In genomic region chr14:54652890-54653201, GRCh38 we compare ENCODE assay signal across 10 cellular contexts.
DNase-seq lines count a peak whose midpoint lies in the region; ATAC-seq and TF ChIP-seq lines count a peak whose summit lies in the region.
"Had no signal": no experiment of that assay in that cellular context is flagged by ENCODE, and none has a peak within 500 bp of the region (broad histone marks: within the 10 kb centered on the region; RNA-seq: fewer than 3 reads in every experiment).

No MANE protein-coding gene starts in this region.

- H3K27me3 ChIP-seq in colonic mucosa, result no peaks in the 10 kb centered on the region
- H3K27me3 ChIP-seq in right lobe of liver, result no peaks in the 10 kb centered on the region
- H3K27me3 ChIP-seq in subcutaneous abdominal adipose tissue (ENCODE audit: control insufficient read depth in 5 of 5, insufficient read depth in 4 of 5, low read length in 5 of 5), result no peaks in the 10 kb centered on the region

- H3K4me3 ChIP-seq in colonic mucosa, result no peak overlapping the region
- H3K4me3 ChIP-seq in right lobe of liver, result no peak overlapping the region
- peak overlapping the region; percentile 50 to 59 (median 56) for H3K4me3 ChIP-seq in subcutaneous abdominal adipose tissue (ENCODE audit: low read depth in 1 of 5, low read length in 5 of 5)

- no peak overlapping the region for H3K27ac Mint-ChIP-seq in effector memory CD8-positive, alpha-beta T cell
- H3K27ac Mint-ChIP-seq: activated CD4-positive, alpha-beta T cell treated with anti-CD3 and anti-CD28 coated beads, Interleukin-2, amount 10 ng/mL, durations not matched to agents 7 days and 5 days had no signal

- TF ChIP-seq POLR2A in right lobe of liver (IDR thresholded peaks at IDR 0.05), result no peak

- no peaks in the 10 kb centered on the region for H3K36me3 Mint-ChIP-seq in effector memory CD8-positive, alpha-beta T cell (ENCODE audit: insufficient read depth)

- TF ChIP-seq CTCF in colonic mucosa (IDR thresholded peaks at IDR 0.05), result no peak
- TF ChIP-seq CTCF in right lobe of liver (IDR thresholded peaks at IDR 0.05), result no peak

- no peaks in the 10 kb centered on the region for H3K4me1 Mint-ChIP-seq in effector memory CD8-positive, alpha-beta T cell (ENCODE audit: low read depth in 2 of 2)
- H3K4me1 Mint-ChIP-seq: activated CD4-positive, alpha-beta T cell treated with anti-CD3 and anti-CD28 coated beads, Interleukin-2, amount 10 ng/mL, durations not matched to agents 7 days and 5 days; central memory CD8-positive, alpha-beta T cell had no signal

- ATAC-seq in right lobe of liver (no peak), HG02678 (IDR thresholded peaks at IDR 0.05; ENCODE audit: unreplicated experiment) (no peak)
- ATAC-seq in effector memory CD8-positive, alpha-beta T cell (replicated peaks), result no peak

- H3K9ac ChIP-seq in colonic mucosa (ENCODE audit: low read depth in 2 of 2, low read length in 2 of 2) (no peak overlapping the region), subcutaneous abdominal adipose tissue (ENCODE audit: low read length in 5 of 5) (peak overlapping the region; percentile 65 to 92 (median 81))

- 84% methylated on average over 5 of the region's 6 CpGs for WGBS in right lobe of liver (ENCODE audit: insufficient coverage, low coverage, low lambda C conversion rate, missing lambda C conversion rate)

- H3K4me1 ChIP-seq in colonic mucosa, result no peaks in the 10 kb centered on the region
- H3K4me1 ChIP-seq in right lobe of liver, result peaks cover 0 to 16% (median 0%) of the 10 kb centered on the region in 4 donors
- H3K4me1 ChIP-seq in subcutaneous abdominal adipose tissue (ENCODE audit: control insufficient read depth in 5 of 5, insufficient read depth in 5 of 5, low read length in 5 of 5), result peaks cover 13 to 67% (median 56%) of the 10 kb centered on the region in 5 donors

- intact Hi-C loops in colonic mucosa (cut with DNase I), result no loop called here
- intact Hi-C loops in right lobe of liver (cut with DNase I), result no loop called here

- peaks cover 40 to 68% of the 10 kb centered on the region in 2 donors for H3K27me3 Mint-ChIP-seq in effector memory CD8-positive, alpha-beta T cell

- H3K27ac ChIP-seq in colonic mucosa (peak overlapping the region; percentile 15), right lobe of liver (peak overlapping the region; percentile 58 to 63 (median 60)), subcutaneous abdominal adipose tissue (ENCODE audit: low read depth, low read length) (peak overlapping the region; percentile 99)

- no peaks in the 10 kb centered on the region for H3K9me3 Mint-ChIP-seq in effector memory CD8-positive, alpha-beta T cell
- H3K9me3 Mint-ChIP-seq: activated CD4-positive, alpha-beta T cell treated with anti-CD3 and anti-CD28 coated beads, Interleukin-2, amount 10 ng/mL, durations not matched to agents 7 days and 5 days; central memory CD8-positive, alpha-beta T cell had no signal

- H3K4me3 Mint-ChIP-seq in effector memory CD8-positive, alpha-beta T cell, result no peak overlapping the region
- H3K4me3 Mint-ChIP-seq: activated CD4-positive, alpha-beta T cell treated with anti-CD3 and anti-CD28 coated beads, Interleukin-2, amount 10 ng/mL, durations not matched to agents 7 days and 5 days; central memory CD8-positive, alpha-beta T cell had no signal

- DNase-seq in HT1080 (ENCODE audit: low read depth) (peak; percentile 39), colonic mucosa (no peak), right lobe of liver (no peak), glomerular visceral epithelial cell (ENCODE audit: extremely low spot score) (no peak), NCI-H82 treated with DMSO at 0.1 percent for 48 hours (lab: John Stamatoyannopoulos, UW; ENCODE audit: unreplicated experiment) (no peak)
- DNase-seq in effector memory CD8-positive, alpha-beta T cell, result no peak
- DNase-seq: activated CD4-positive, alpha-beta T cell treated with anti-CD3 and anti-CD28 coated beads, Interleukin-2, amount 10 ng/mL, durations not matched to agents 7 days and 5 days had no signal

- no peaks in the 10 kb centered on the region for H3K36me3 ChIP-seq in colonic mucosa
- no peaks in the 10 kb centered on the region for H3K36me3 ChIP-seq in right lobe of liver
- H3K36me3 ChIP-seq in subcutaneous abdominal adipose tissue (ENCODE audit: control insufficient read depth in 5 of 5, insufficient read depth in 5 of 5, low read length in 5 of 5), result no peaks in the 10 kb centered on the region

- H3K9me3 ChIP-seq in colonic mucosa (no peaks in the 10 kb centered on the region), right lobe of liver (no peaks in the 10 kb centered on the region), subcutaneous abdominal adipose tissue (ENCODE audit: control insufficient read depth in 5 of 5, low read length in 5 of 5) (no peaks in the 10 kb centered on the region)

Comparison
In these comparisons a context has a peak if more than half of its experiments do, and no peak if none do; other contexts are left out.
1. H3K27ac ChIP-seq: peak in every context shown above with its lines; median percentile 99 in subcutaneous abdominal adipose tissue; 60 in right lobe of liver; 15 in colonic mucosa.
2. H3K4me3 ChIP-seq: peak in subcutaneous abdominal adipose tissue (5 of 5); none in colonic mucosa (single experiment) and right lobe of liver (0 of 3).
3. H3K9ac ChIP-seq: peak in subcutaneous abdominal adipose tissue (5 of 5); none in colonic mucosa (0 of 2).